In genomic region chr5:54234304-54234938, GRCh38 we compare ENCODE assay signal across 8 cellular contexts.
DNase-seq lines count a peak whose midpoint lies in the region; ATAC-seq and TF ChIP-seq lines count a peak whose summit lies in the region.

No MANE protein-coding gene starts in this region.

- H3K4me3 ChIP-seq in HEK293 (ENCODE audit: low read depth, low read length) (no peak overlapping the region), Panc1 (ENCODE audit: low read depth in 2 of 2, low read length in 2 of 2) (no peak overlapping the region), thoracic aorta (peak overlapping the region; percentile 51)

- POLR2A ChIA-PET in HEK293 (lab: Yijun Ruan, JAX) (interaction anchor here (1.0 kb wide), 1 partner anchor 76 kb away, joined by 3 read pairs; the partner anchor contains the start of gene ARL15), Panc1 (lab: Charles Lee) (no interaction called here)

- no peaks in the 10 kb centered on the region for H3K9me3 ChIP-seq in HEK293 (ENCODE audit: control insufficient read depth, insufficient read depth, low read depth, low read length)
- H3K9me3 ChIP-seq in Panc1 (ENCODE audit: control insufficient read depth, insufficient read depth, low read depth, low read length), result no peaks in the 10 kb centered on the region
- no peaks in the 10 kb centered on the region for H3K9me3 ChIP-seq in thoracic aorta

- ATAC-seq in Panc1 (no peak), thoracic aorta (ENCODE audit: insufficient number of reproducible peaks, low FRiP score, low read depth) (no peak)

- TF ChIP-seq CTCF in HEK293 (tag by site-specific recombination; IDR thresholded peaks at IDR 0.05) (no peak), Panc1 (IDR thresholded peaks at IDR 0.05) (peak; percentile 67), thoracic aorta (IDR thresholded peaks at IDR 0.05) (peak; percentile 46)

- in situ Hi-C loops in Panc1 (cut with HindIII; ENCODE audit: low pct_unique_long_range_greater_than_20kb, low sequenced_read_pairs), result no loop called here

- H3K36me3 ChIP-seq in HEK293 (ENCODE audit: control insufficient read depth in 2 of 2, insufficient read depth in 1 of 2, low read length in 2 of 2) (no peaks in the 10 kb centered on the region), Panc1 (ENCODE audit: control insufficient read depth, insufficient read depth, low read length) (no peaks in the 10 kb centered on the region), thoracic aorta (no peaks in the 10 kb centered on the region)

- BruUV-seq in Panc1 (replicated peaks; lab: Mats Ljungman, UMichigan), result no TSS peak

- DNase-seq in DMS 273 treated with DMSO at 0.1 percent for 48 hours (lab: John Stamatoyannopoulos, UW) (peak; percentile 19), Panc1 (ENCODE audit: low read depth, low spot score) (no peak), fibroblast of peridontal ligament (ENCODE audit: extremely low read depth) (peak; percentile 88), thoracic aorta (ENCODE audit: low spot score) (no peak), activated gamma-delta T cell treated with Interleukin-2 at 50 U/mL for 16 hours (no peak)
- no peak for DNase-seq in activated CD8-positive, alpha-beta memory T cell treated with anti-CD3 and anti-CD28 coated beads for 24 hours
- no peak for DNase-seq in activated effector memory CD4-positive, alpha-beta T cell treated with Interleukin-2 at 50 U/mL for 16 hours

- CTCF ChIA-PET in HEK293 (lab: Yijun Ruan, JAX) (interaction anchor here (0.5 to 3.5 kb wide), 27 partner anchors 8 to 1146 kb away, joined by 3 to 32 read pairs (median 4); no protein-coding TSS in a partner anchor), Panc1 (lab: Charles Lee) (interaction anchor here (0.6 to 1.0 kb wide), 3 partner anchors 22 to 1115 kb away, joined by 3 to 4 read pairs (median 3); no protein-coding TSS in a partner anchor)

- intact Hi-C loops in Panc1 (cut with micrococcal nuclease; ENCODE audit: unreplicated experiment), result loop anchor here (5.0 kb wide), 1 partner anchor 972 kb away; no protein-coding TSS in a partner anchor

- H3K4me1 ChIP-seq in HEK293 (ENCODE audit: control insufficient read depth, insufficient read depth, low read length) (no peaks in the 10 kb centered on the region), Panc1 (ENCODE audit: control insufficient read depth, insufficient read depth, low read length) (no peaks in the 10 kb centered on the region), thoracic aorta (ENCODE audit: control insufficient read depth in 1 of 2, low read depth in 2 of 2) (peaks cover 0 to 3% of the 10 kb centered on the region in 2 donors)

- H3K27me3 ChIP-seq in Panc1 (ENCODE audit: control insufficient read depth, insufficient read depth, low read length) (no peaks in the 10 kb centered on the region), thoracic aorta (replicated peaks; ENCODE audit: insufficient read depth) (no peaks in the 10 kb centered on the region)

- no peak overlapping the region for H3K27ac ChIP-seq in HEK293 (ENCODE audit: extremely low read depth, low read depth, low read length)
- H3K27ac ChIP-seq in Panc1 (ENCODE audit: low read length), result no peak overlapping the region
- H3K27ac ChIP-seq in thoracic aorta, result no peak overlapping the region

TF ChIP-seq in HEK293, 187 proteins besides CTCF, POLR2A, EP300 and RAD21:
- TF ChIP-seq ZNF654 (tag by site-specific recombination; IDR thresholded peaks at IDR 0.05; ENCODE audit: low read depth) (peak; percentile 66), ZNF157 (tag by site-specific recombination; IDR thresholded peaks at IDR 0.05) (no peak)
TF ChIP-seq in HEK293: peak in this region for 1.

Comparison
In these comparisons a context has a peak if more than half of its experiments do, and no peak if none do; other contexts are left out.
1. DNase-seq: peak in DMS 273 treated with DMSO at 0.1 percent for 48 hours (single experiment) and fibroblast of peridontal ligament (single experiment); none in Panc1 (single experiment), thoracic aorta (single experiment), activated CD8-positive, alpha-beta memory T cell treated with anti-CD3 and anti-CD28 coated beads for 24 hours (single experiment), activated gamma-delta T cell treated with Interleukin-2 at 50 U/mL for 16 hours (single experiment) and activated effector memory CD4-positive, alpha-beta T cell treated with Interleukin-2 at 50 U/mL for 16 hours (single experiment).